8 cellular contexts compared by ENCODE assay signal in genomic region chr19:40613669-40614594, GRCh38. TPM values are rescaled to one million over a fixed set of nuclear protein-coding genes. Genes with fewer than 3 reads are reported as not detected.
DNase-seq lines count a peak whose midpoint lies in the region; ATAC-seq and TF ChIP-seq lines count a peak whose summit lies in the region.

No MANE protein-coding gene starts in this region.

- no peaks in the 10 kb centered on the region for H3K27me3 ChIP-seq in parathyroid adenoma (ENCODE audit: control insufficient read depth, insufficient read depth, low read length)

- POLR2A ChIA-PET in OCI-LY7 (lab: Charles Lee) = interaction anchor here (1.0 kb wide), 1 partner anchor 10 kb away, joined by 5 read pairs; no protein-coding TSS in a partner anchor

- peaks cover 16% of the 10 kb centered on the region for H3K4me1 Mint-ChIP-seq in type B pancreatic cell (ENCODE audit: unreplicated experiment)

- DNase-seq in OCI-LY7 (ENCODE audit: low spot score) = peak; percentile 91
- peak; percentile 66 to 76 for DNase-seq in activated T-helper 1 cell treated with anti-CD3 and anti-CD28 coated beads, Interleukin-2, amount 50 U/mL, for 16 hours (ENCODE audit: low read depth in 1 of 2, low spot score in 1 of 2)
- peak; percentile 82 for DNase-seq in fibroblast of villous mesenchyme (ENCODE audit: low read depth)
- no peak for DNase-seq in type B pancreatic cell (ENCODE audit: extremely low spot score, unreplicated experiment)
- DNase-seq in middle frontal gyrus (ENCODE audit: extremely low spot score, low spot score) = no peak

- peak overlapping the region; percentile 79 for H3K4me3 ChIP-seq in OCI-LY7 (ENCODE audit: low read depth, low read length, poor library complexity, severe bottlenecking)
- H3K4me3 ChIP-seq in fibroblast of villous mesenchyme (ENCODE audit: low read depth, low read length) = peak overlapping the region; percentile 87
- peak overlapping the region; percentile 60 for H3K4me3 ChIP-seq in parathyroid adenoma (ENCODE audit: low read depth, low read length)

- no peaks in the 10 kb centered on the region for H3K9me2 ChIP-seq in OCI-LY7 (ENCODE audit: insufficient read depth, low read length)

- H3K27ac Mint-ChIP-seq in type B pancreatic cell = peak overlapping the region; percentile 74

- H3K79me2 ChIP-seq in OCI-LY7 (ENCODE audit: insufficient read depth, low read depth, low read length) (no peaks in the 10 kb centered on the region), parathyroid adenoma (no peaks in the 10 kb centered on the region)

- H2AFZ ChIP-seq in OCI-LY7 (ENCODE audit: low read length) (peak overlapping the region; percentile 74), parathyroid adenoma (peak overlapping the region; percentile 72)

- H3K4me3 Mint-ChIP-seq in type B pancreatic cell = peak overlapping the region; percentile 91

- H3K9ac ChIP-seq in parathyroid adenoma = no peak overlapping the region

- peaks cover 38% of the 10 kb centered on the region for H3K27me3 Mint-ChIP-seq in type B pancreatic cell

- TF ChIP-seq CTCF in OCI-LY7 (conservative IDR thresholded peaks at IDR 0.05; ENCODE audit: low read length) (no peak), fibroblast of villous mesenchyme (IDR thresholded peaks at IDR 0.05; ENCODE audit: insufficient read depth, low read depth, low read length) (no peak), parathyroid adenoma (IDR thresholded peaks at IDR 0.05) (no peak), type B pancreatic cell (conservative IDR thresholded peaks at IDR 0.05) (no peak)

- H3K27ac ChIP-seq in OCI-LY7 (ENCODE audit: low read depth, low read length, poor library complexity, severe bottlenecking) (peak overlapping the region; percentile 70), parathyroid adenoma (no peak overlapping the region)

- peaks cover 13% of the 10 kb centered on the region for H3K36me3 Mint-ChIP-seq in type B pancreatic cell

- CTCF ChIA-PET in OCI-LY7 (lab: Charles Lee; ENCODE audit: unreplicated experiment) = no interaction called here

- no peaks in the 10 kb centered on the region for H4K20me1 ChIP-seq in OCI-LY7 (ENCODE audit: insufficient read depth, low read length)

- H3K9me3 ChIP-seq in OCI-LY7 (ENCODE audit: low read length) (no peaks in the 10 kb centered on the region), parathyroid adenoma (ENCODE audit: control insufficient read depth, low read length) (no peaks in the 10 kb centered on the region)

- intact Hi-C loops in OCI-LY7 (cut with micrococcal nuclease; ENCODE audit: unreplicated experiment) = no loop called here

- H3K36me3 ChIP-seq in OCI-LY7 (ENCODE audit: insufficient read depth, low read length) = no peaks in the 10 kb centered on the region
- H3K36me3 ChIP-seq in parathyroid adenoma (ENCODE audit: control insufficient read depth, insufficient read depth, low read length) = no peaks in the 10 kb centered on the region

- ATAC-seq in GM18867 (IDR thresholded peaks at IDR 0.05; ENCODE audit: unreplicated experiment) (peak; percentile 52), HG03460 (IDR thresholded peaks at IDR 0.05; ENCODE audit: unreplicated experiment) (peak; percentile 41)

- H3K9me3 Mint-ChIP-seq in type B pancreatic cell = no peaks in the 10 kb centered on the region

- peak overlapping the region; percentile 96 for H3K4me2 ChIP-seq in OCI-LY7 (ENCODE audit: low read length)
- H3K4me2 ChIP-seq in parathyroid adenoma (ENCODE audit: low read length) = peak overlapping the region; percentile 74

- H3K4me1 ChIP-seq in OCI-LY7 (ENCODE audit: insufficient read depth, low read length, poor library complexity, severe bottlenecking) (peaks cover 36% of the 10 kb centered on the region), parathyroid adenoma (peaks cover 7% of the 10 kb centered on the region)

- TSS peak; percentile 34 for BruUV-seq in OCI-LY7 (replicated peaks; lab: Mats Ljungman, UMichigan)

RNA-seq across cellular contexts. Expression of gene LTBP4, which starts 12.8 kb away (rescaled TPM):
- 22.1 and 44.5 TPM in 2 replicates for total RNA-seq in OCI-LY7 (2014; rRNA removed; shearing (Covaris generic))
- 108 and 121 TPM in 2 replicates for total RNA-seq in OCI-LY7 (2022)
- 18.4 and 21.2 TPM in 2 replicates for total RNA-seq in fibroblast of villous mesenchyme
- 31.8 and 145 TPM in 2 replicates for total RNA-seq in type B pancreatic cell (ENCODE audit: low replicate concordance)

RNA-seq across cellular contexts. Expression of gene SHKBP1, which starts 37.3 kb away (rescaled TPM):
- 42.0 and 49.4 TPM in 2 replicates for total RNA-seq in OCI-LY7 (2014; rRNA removed; shearing (Covaris generic))
- total RNA-seq in OCI-LY7 (2022) (115 and 130 TPM in 2 replicates), fibroblast of villous mesenchyme (17.7 and 20.9 TPM in 2 replicates), type B pancreatic cell (ENCODE audit: low replicate concordance) (54.6 and 55.4 TPM in 2 replicates)

Comparison
In these comparisons a context has a peak if more than half of its experiments do, and no peak if none do; other contexts are left out.
1. DNase-seq: peak in OCI-LY7 (single experiment), activated T-helper 1 cell treated with anti-CD3 and anti-CD28 coated beads, Interleukin-2, amount 50 U/mL, for 16 hours (2 of 2) and fibroblast of villous mesenchyme (single experiment); none in type B pancreatic cell (single experiment) and middle frontal gyrus (single experiment).
2. Peak in every context shown above with its lines, with median percentiles within 50 percentile points of each other: H3K4me3 ChIP-seq.